Comparison of ENCODE assay signal across 1 cellular context in genomic region chr17:45398800-45399199, GRCh38.
TF ChIP-seq lines count a peak whose summit lies in the region.

No MANE protein-coding gene starts in this region.

TF ChIP-seq in GM12878, 131 proteins besides CTCF, POLR2A, EP300 and RAD21:
- TF ChIP-seq, protein P1, sequence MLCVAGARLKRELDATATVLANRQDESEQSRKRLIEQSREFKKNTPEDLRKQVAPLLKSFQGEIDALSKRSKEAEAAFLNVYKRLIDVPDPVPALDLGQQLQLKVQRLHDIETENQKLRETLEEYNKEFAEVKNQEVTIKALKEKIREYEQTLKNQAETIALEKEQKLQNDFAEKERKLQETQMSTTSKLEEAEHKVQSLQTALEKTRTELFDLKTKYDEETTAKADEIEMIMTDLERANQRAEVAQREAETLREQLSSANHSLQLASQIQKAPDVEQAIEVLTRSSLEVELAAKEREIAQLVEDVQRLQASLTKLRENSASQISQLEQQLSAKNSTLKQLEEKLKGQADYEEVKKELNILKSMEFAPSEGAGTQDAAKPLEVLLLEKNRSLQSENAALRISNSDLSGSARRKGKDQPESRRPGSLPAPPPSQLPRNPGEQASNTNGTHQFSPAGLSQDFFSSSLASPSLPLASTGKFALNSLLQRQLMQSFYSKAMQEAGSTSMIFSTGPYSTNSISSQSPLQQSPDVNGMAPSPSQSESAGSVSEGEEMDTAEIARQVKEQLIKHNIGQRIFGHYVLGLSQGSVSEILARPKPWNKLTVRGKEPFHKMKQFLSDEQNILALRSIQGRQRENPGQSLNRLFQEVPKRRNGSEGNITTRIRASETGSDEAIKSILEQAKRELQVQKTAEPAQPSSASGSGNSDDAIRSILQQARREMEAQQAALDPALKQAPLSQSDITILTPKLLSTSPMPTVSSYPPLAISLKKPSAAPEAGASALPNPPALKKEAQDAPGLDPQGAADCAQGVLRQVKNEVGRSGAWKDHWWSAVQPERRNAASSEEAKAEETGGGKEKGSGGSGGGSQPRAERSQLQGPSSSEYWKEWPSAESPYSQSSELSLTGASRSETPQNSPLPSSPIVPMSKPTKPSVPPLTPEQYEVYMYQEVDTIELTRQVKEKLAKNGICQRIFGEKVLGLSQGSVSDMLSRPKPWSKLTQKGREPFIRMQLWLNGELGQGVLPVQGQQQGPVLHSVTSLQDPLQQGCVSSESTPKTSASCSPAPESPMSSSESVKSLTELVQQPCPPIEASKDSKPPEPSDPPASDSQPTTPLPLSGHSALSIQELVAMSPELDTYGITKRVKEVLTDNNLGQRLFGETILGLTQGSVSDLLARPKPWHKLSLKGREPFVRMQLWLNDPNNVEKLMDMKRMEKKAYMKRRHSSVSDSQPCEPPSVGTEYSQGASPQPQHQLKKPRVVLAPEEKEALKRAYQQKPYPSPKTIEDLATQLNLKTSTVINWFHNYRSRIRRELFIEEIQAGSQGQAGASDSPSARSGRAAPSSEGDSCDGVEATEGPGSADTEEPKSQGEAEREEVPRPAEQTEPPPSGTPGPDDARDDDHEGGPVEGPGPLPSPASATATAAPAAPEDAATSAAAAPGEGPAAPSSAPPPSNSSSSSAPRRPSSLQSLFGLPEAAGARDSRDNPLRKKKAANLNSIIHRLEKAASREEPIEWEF (IDR thresholded peaks at IDR 0.05; ENCODE audit: insufficient replicate concordance, low read depth, low read length) = no peak
- TF ChIP-seq SREBF2 (IDR thresholded peaks at IDR 0.05; ENCODE audit: low read length) (no peak), ZBTB40 (IDR thresholded peaks at IDR 0.05; ENCODE audit: borderline replicate concordance) (no peak), NFYA (IDR thresholded peaks at IDR 0.05; ENCODE audit: borderline replicate concordance, low read depth, low read length) (no peak), POLR2AphosphoS2 (IDR thresholded peaks at IDR 0.05; ENCODE audit: low read depth, low read length) (no peak), E2F4 (IDR thresholded peaks at IDR 0.05; ENCODE audit: low read depth, low read length) (no peak), RUNX3 (IDR thresholded peaks at IDR 0.05; ENCODE audit: low read length) (no peak)
